Comparison of ENCODE assay signal across 19 cellular contexts in genomic region chr2:59879700-59880131, GRCh38.
DNase-seq lines count a peak whose midpoint lies in the region; FAIRE-seq and TF ChIP-seq lines count a peak whose summit lies in the region.
"Had no signal": no experiment of that assay in that cellular context is flagged by ENCODE, and none has a peak within 500 bp of the region (broad histone marks: within the 10 kb centered on the region; RNA-seq: fewer than 3 reads in every experiment).

No MANE protein-coding gene starts in this region.

- no peaks in the 10 kb centered on the region for H4K20me1 ChIP-seq in neural progenitor cell (ENCODE audit: low read depth)
- H4K20me1 ChIP-seq: BLaER1 had no signal

- H3K9me3 ChIP-seq in SJCRH30 (replicated peaks) (no peaks in the 10 kb centered on the region), neural progenitor cell (ENCODE audit: low read depth) (no peaks in the 10 kb centered on the region)
- H3K9me3 ChIP-seq: BLaER1, Caco-2 had no signal

- peaks cover 25% of the 10 kb centered on the region for H3K4me1 Mint-ChIP-seq in neural progenitor cell
- H3K4me1 Mint-ChIP-seq: B cell; CD4-positive, CD25-positive, alpha-beta regulatory T cell had no signal

- peaks cover 21% of the 10 kb centered on the region for H3K27me3 Mint-ChIP-seq in neural progenitor cell (ENCODE audit: insufficient read depth, low read depth)
- H3K27me3 Mint-ChIP-seq: CD4-positive, CD25-positive, alpha-beta regulatory T cell had no signal

- H3F3A ChIP-seq in neural progenitor cell (ENCODE audit: low read depth), result no peaks in the 10 kb centered on the region

- no peak overlapping the region for H3K4me3 ChIP-seq in SJCRH30
- no peak overlapping the region for H3K4me3 ChIP-seq in bronchial epithelial cell (ENCODE audit: low read depth, low read length)
- H3K4me3 ChIP-seq in neural progenitor cell, result no peak overlapping the region
- H3K4me3 ChIP-seq: BLaER1 had no signal

- no peak overlapping the region for H3K4me3 Mint-ChIP-seq in neural progenitor cell
- H3K4me3 Mint-ChIP-seq: B cell; CD4-positive, CD25-positive, alpha-beta regulatory T cell; CD8-positive, alpha-beta T cell had no signal

- H3K36me3 Mint-ChIP-seq in neural progenitor cell, result no peaks in the 10 kb centered on the region
- H3K36me3 Mint-ChIP-seq: CD4-positive, CD25-positive, alpha-beta regulatory T cell; CD8-positive, alpha-beta T cell had no signal

- H2AFZ ChIP-seq in neural progenitor cell (replicated peaks), result peak overlapping the region; percentile 57

- H3K4me2 ChIP-seq in neural progenitor cell, result no peak overlapping the region
- H3K4me2 ChIP-seq: BLaER1 had no signal

- H3K27me3 ChIP-seq in SJCRH30, result no peaks in the 10 kb centered on the region
- no peaks in the 10 kb centered on the region for H3K27me3 ChIP-seq in bronchial epithelial cell (ENCODE audit: control insufficient read depth, insufficient read depth, low read length)
- no peaks in the 10 kb centered on the region for H3K27me3 ChIP-seq in neural progenitor cell
- H3K27me3 ChIP-seq: BLaER1 had no signal

- H3K9me3 Mint-ChIP-seq in neural progenitor cell, result no peaks in the 10 kb centered on the region
- H3K9me3 Mint-ChIP-seq: CD4-positive, CD25-positive, alpha-beta regulatory T cell; CD8-positive, alpha-beta T cell had no signal

- peaks cover 67% of the 10 kb centered on the region for H3K4me1 ChIP-seq in SJCRH30
- H3K4me1 ChIP-seq in neural progenitor cell, result peaks cover 7% of the 10 kb centered on the region
- H3K4me1 ChIP-seq: BLaER1, Caco-2 had no signal

- FAIRE-seq in bronchial epithelial cell (lab: Jason Lieb, UNC), result peak; percentile 32
- FAIRE-seq: G401.6, GM12892, H1 had no signal

- H3K27ac Mint-ChIP-seq in neural progenitor cell, result no peak overlapping the region
- H3K27ac Mint-ChIP-seq: B cell; CD4-positive, CD25-positive, alpha-beta regulatory T cell; CD8-positive, alpha-beta T cell had no signal

- H3K79me2 ChIP-seq in neural progenitor cell (ENCODE audit: low read depth), result no peaks in the 10 kb centered on the region

- TF ChIP-seq CTCF in bronchial epithelial cell (IDR thresholded peaks at IDR 0.05; ENCODE audit: insufficient read depth, low read length, severe bottlenecking), result no peak
- TF ChIP-seq CTCF in neural progenitor cell (IDR thresholded peaks at IDR 0.05), result no peak

- no peak for DNase-seq in SJCRH30
- no peak for DNase-seq in bronchial epithelial cell (ENCODE audit: low read depth)
- no peak for DNase-seq in neural progenitor cell (ENCODE audit: low spot score)
- DNase-seq in activated CD8-positive, alpha-beta memory T cell treated with anti-CD3 and anti-CD28 coated beads for 24 hours, result no peak
- DNase-seq in stimulated activated CD4-positive, alpha-beta T cell treated with anti-CD3 and anti-CD28 coated beads, Interleukin-4, amount 100 ng/mL, for 1 hour, result no peak
- no peak for DNase-seq in RKO (ENCODE audit: low spot score)
- DNase-seq: Caco-2; CD4-positive, CD25-positive, alpha-beta regulatory T cell; CD8-positive, alpha-beta T cell; DMS153; DND-41; H7; HCEC 1CT had no signal

- H3K9ac ChIP-seq in neural progenitor cell, result no peak overlapping the region
- H3K9ac ChIP-seq: BLaER1 had no signal

- H3K36me3 ChIP-seq in SJCRH30 (no peaks in the 10 kb centered on the region), bronchial epithelial cell (ENCODE audit: control insufficient read depth, insufficient read depth, low read length) (no peaks in the 10 kb centered on the region), neural progenitor cell (no peaks in the 10 kb centered on the region)
- H3K36me3 ChIP-seq: BLaER1 had no signal

- peak overlapping the region; percentile 99 for H3K27ac ChIP-seq in SJCRH30
- no peak overlapping the region for H3K27ac ChIP-seq in neural progenitor cell
- H3K27ac ChIP-seq: BLaER1, C4-2B had no signal
